ENCODE assay signal across 22 cellular contexts in genomic region chr1:203598736-203599135, GRCh38. TPM values are rescaled to one million over a fixed set of nuclear protein-coding genes. Genes with fewer than 3 reads are reported as not detected.
A peak's percentile ranks its signal among the peaks of the same experiment; 100 is the strongest.
DNase-seq lines count a peak whose midpoint lies in the region; ATAC-seq and TF ChIP-seq lines count a peak whose summit lies in the region.
"Had no signal": no experiment of that assay in that cellular context is flagged by ENCODE, and none has a peak within 500 bp of the region (broad histone marks: within the 10 kb centered on the region; RNA-seq: fewer than 3 reads in every experiment).

No MANE protein-coding gene starts in this region.

- H3K27ac Mint-ChIP-seq in activated CD8-positive, alpha-beta T cell treated with anti-CD3 and anti-CD28 coated beads, Interleukin-2, amount 10 ng/mL, durations not matched to agents 7 days and 5 days, result peak overlapping the region; percentile 60
- H3K27ac Mint-ChIP-seq in activated CD8-positive, alpha-beta T cell treated with anti-CD3 and anti-CD28 coated beads for 36 hours, result no peak overlapping the region
- H3K27ac Mint-ChIP-seq in T-helper 17 cell (peak overlapping the region; percentile 1), progenitor cell of endocrine pancreas (peak overlapping the region; percentile 71)
- no peak overlapping the region for H3K27ac Mint-ChIP-seq in activated T-cell treated with anti-CD3 and anti-CD28 coated beads, Interleukin-2, amount 50 U/mL, for 24 hours
- no peak overlapping the region for H3K27ac Mint-ChIP-seq in activated T-helper 17 cell treated with anti-CD3 and anti-CD28 coated beads, Interleukin-2, amount 50 U/mL, for 72 hours
- H3K27ac Mint-ChIP-seq: activated naive CD4-positive, alpha-beta T cell treated with anti-CD3 and anti-CD28 coated beads, Interleukin-2, amount 10 ng/mL, durations not matched to agents 7 days and 5 days; stimulated activated naive CD8-positive, alpha-beta T cell treated with anti-CD3 and anti-CD28 coated beads, Interleukin-15, Interleukin-2, amounts not matched to agents 100 ng/mL and 50 ng/mL, for 24 hours had no signal

- intact Hi-C loops in activated CD8-positive, alpha-beta T cell treated with anti-CD3 and anti-CD28 coated beads for 36 hours (cut with micrococcal nuclease), result no loop called here

- H3K36me3 Mint-ChIP-seq in activated CD8-positive, alpha-beta T cell treated with anti-CD3 and anti-CD28 coated beads, Interleukin-2, amount 10 ng/mL, durations not matched to agents 7 days and 5 days (ENCODE audit: low read depth), result no peaks in the 10 kb centered on the region
- H3K36me3 Mint-ChIP-seq in activated CD8-positive, alpha-beta T cell treated with anti-CD3 and anti-CD28 coated beads for 36 hours (ENCODE audit: low read depth), result no peaks in the 10 kb centered on the region
- H3K36me3 Mint-ChIP-seq in T-helper 17 cell (ENCODE audit: low read depth), result peaks cover 3% of the 10 kb centered on the region
- H3K36me3 Mint-ChIP-seq in progenitor cell of endocrine pancreas (ENCODE audit: insufficient read depth), result no peaks in the 10 kb centered on the region
- no peaks in the 10 kb centered on the region for H3K36me3 Mint-ChIP-seq in activated T-cell treated with anti-CD3 and anti-CD28 coated beads, Interleukin-2, amount 50 U/mL, for 24 hours (ENCODE audit: low read depth)
- no peaks in the 10 kb centered on the region for H3K36me3 Mint-ChIP-seq in activated T-helper 17 cell treated with anti-CD3 and anti-CD28 coated beads, Interleukin-2, amount 50 U/mL, for 72 hours (ENCODE audit: low read depth)
- H3K36me3 Mint-ChIP-seq: activated naive CD4-positive, alpha-beta T cell treated with anti-CD3 and anti-CD28 coated beads, Interleukin-2, amount 10 ng/mL, durations not matched to agents 7 days and 5 days; T-cell had no signal

- no peaks in the 10 kb centered on the region for H3K9me3 Mint-ChIP-seq in activated CD8-positive, alpha-beta T cell treated with anti-CD3 and anti-CD28 coated beads, Interleukin-2, amount 10 ng/mL, durations not matched to agents 7 days and 5 days (ENCODE audit: insufficient read depth)
- no peaks in the 10 kb centered on the region for H3K9me3 Mint-ChIP-seq in activated CD8-positive, alpha-beta T cell treated with anti-CD3 and anti-CD28 coated beads for 36 hours
- H3K9me3 Mint-ChIP-seq in progenitor cell of endocrine pancreas (ENCODE audit: low read depth), result no peaks in the 10 kb centered on the region
- H3K9me3 Mint-ChIP-seq in activated T-cell treated with anti-CD3 and anti-CD28 coated beads, Interleukin-2, amount 50 U/mL, for 24 hours, result no peaks in the 10 kb centered on the region
- no peaks in the 10 kb centered on the region for H3K9me3 Mint-ChIP-seq in activated T-helper 17 cell treated with anti-CD3 and anti-CD28 coated beads, Interleukin-2, amount 50 U/mL, for 72 hours
- H3K9me3 Mint-ChIP-seq: activated naive CD4-positive, alpha-beta T cell treated with anti-CD3 and anti-CD28 coated beads, Interleukin-2, amount 10 ng/mL, durations not matched to agents 7 days and 5 days; naive B cell; stimulated activated naive CD8-positive, alpha-beta T cell treated with anti-CD3 and anti-CD28 coated beads, Interleukin-15, Interleukin-2, amounts not matched to agents 100 ng/mL and 50 ng/mL, for 24 hours; T-cell had no signal

- CTCF ChIA-PET in activated CD8-positive, alpha-beta T cell treated with anti-CD3 and anti-CD28 coated beads, Interleukin-2, amount 10 ng/mL, durations not matched to agents 7 days and 5 days (lab: Charles Lee), result interaction anchor here (0.8 to 1.9 kb wide), 5 partner anchors 9 to 104 kb away, joined by 3 to 7 read pairs (median 4); partner anchors contain the start of gene ATP2B4
- CTCF ChIA-PET in activated CD8-positive, alpha-beta T cell treated with anti-CD3 and anti-CD28 coated beads for 36 hours (lab: Charles Lee), result interaction anchor here (2.4 kb wide), 1 partner anchor 103 kb away, joined by 14 read pairs; no protein-coding TSS in a partner anchor

- H3K9me3 ChIP-seq in T-helper 17 cell (ENCODE audit: control insufficient read depth, low read length, poor library complexity, severe bottlenecking), result no peaks in the 10 kb centered on the region
- H3K9me3 ChIP-seq: thoracic aorta had no signal

- DNase-seq in activated CD8-positive, alpha-beta T cell treated with anti-CD3 and anti-CD28 coated beads, Interleukin-2, amount 10 ng/mL, durations not matched to agents 7 days and 5 days, result no peak
- DNase-seq in activated CD8-positive, alpha-beta T cell treated with anti-CD3 and anti-CD28 coated beads for 36 hours, result no peak
- DNase-seq in T-helper 17 cell (no peak), iPS-NIHi11 (ENCODE audit: low spot score) (peak; percentile 56), progenitor cell of endocrine pancreas (ENCODE audit: low spot score, unreplicated experiment) (no peak)
- no peak for DNase-seq in activated T-cell treated with anti-CD3 and anti-CD28 coated beads, Interleukin-2, amount 50 U/mL, for 24 hours
- no peak for DNase-seq in effector CD4-positive, alpha-beta T cell
- DNase-seq: activated CD4-positive, alpha-beta T cell treated with anti-CD3 and anti-CD28 coated beads, Interleukin-2, amount 50 U/mL, for 4 hours; activated naive CD4-positive, alpha-beta T cell treated with anti-CD3 and anti-CD28 coated beads, Interleukin-2, amount 10 ng/mL, durations not matched to agents 7 days and 5 days; anterior cingulate cortex; DMS79; effector memory CD4-positive, alpha-beta T cell; GOT3; islet precursor cell; naive B cell; NCI-H1048; NCI-H446 treated with DMSO at 0.1 percent for 48 hours; T-cell had no signal

- no peak for TF ChIP-seq CTCF in activated CD8-positive, alpha-beta T cell treated with anti-CD3 and anti-CD28 coated beads for 36 hours (IDR thresholded peaks at IDR 0.05)
- no peak for TF ChIP-seq CTCF in progenitor cell of endocrine pancreas (IDR thresholded peaks at IDR 0.05; ENCODE audit: unreplicated experiment)

- peaks cover 31% of the 10 kb centered on the region for H3K4me1 Mint-ChIP-seq in activated CD8-positive, alpha-beta T cell treated with anti-CD3 and anti-CD28 coated beads, Interleukin-2, amount 10 ng/mL, durations not matched to agents 7 days and 5 days (ENCODE audit: low read depth)
- H3K4me1 Mint-ChIP-seq in activated CD8-positive, alpha-beta T cell treated with anti-CD3 and anti-CD28 coated beads for 36 hours (ENCODE audit: low read depth), result peaks cover 6% of the 10 kb centered on the region
- H3K4me1 Mint-ChIP-seq in T-helper 17 cell (peaks cover 19% of the 10 kb centered on the region), progenitor cell of endocrine pancreas (ENCODE audit: low read depth) (peaks cover 5% of the 10 kb centered on the region)
- peaks cover 11% of the 10 kb centered on the region for H3K4me1 Mint-ChIP-seq in activated T-cell treated with anti-CD3 and anti-CD28 coated beads, Interleukin-2, amount 50 U/mL, for 24 hours (ENCODE audit: low read depth)
- peaks cover 14% of the 10 kb centered on the region for H3K4me1 Mint-ChIP-seq in activated T-helper 17 cell treated with anti-CD3 and anti-CD28 coated beads, Interleukin-2, amount 50 U/mL, for 72 hours

- no peak overlapping the region for H3K4me3 Mint-ChIP-seq in activated CD8-positive, alpha-beta T cell treated with anti-CD3 and anti-CD28 coated beads, Interleukin-2, amount 10 ng/mL, durations not matched to agents 7 days and 5 days
- no peak overlapping the region for H3K4me3 Mint-ChIP-seq in activated CD8-positive, alpha-beta T cell treated with anti-CD3 and anti-CD28 coated beads for 36 hours
- H3K4me3 Mint-ChIP-seq in T-helper 17 cell (no peak overlapping the region), progenitor cell of endocrine pancreas (ENCODE audit: low read depth) (no peak overlapping the region)
- H3K4me3 Mint-ChIP-seq in activated T-cell treated with anti-CD3 and anti-CD28 coated beads, Interleukin-2, amount 50 U/mL, for 24 hours, result no peak overlapping the region
- H3K4me3 Mint-ChIP-seq in activated T-helper 17 cell treated with anti-CD3 and anti-CD28 coated beads, Interleukin-2, amount 50 U/mL, for 72 hours, result no peak overlapping the region
- H3K4me3 Mint-ChIP-seq: activated naive CD4-positive, alpha-beta T cell treated with anti-CD3 and anti-CD28 coated beads, Interleukin-2, amount 10 ng/mL, durations not matched to agents 7 days and 5 days; stimulated activated naive CD8-positive, alpha-beta T cell treated with anti-CD3 and anti-CD28 coated beads, Interleukin-15, Interleukin-2, amounts not matched to agents 100 ng/mL and 50 ng/mL, for 24 hours; T-cell had no signal

- POLR2A ChIA-PET in activated CD8-positive, alpha-beta T cell treated with anti-CD3 and anti-CD28 coated beads, Interleukin-2, amount 10 ng/mL, durations not matched to agents 7 days and 5 days (lab: Charles Lee), result no interaction called here
- POLR2A ChIA-PET in activated CD8-positive, alpha-beta T cell treated with anti-CD3 and anti-CD28 coated beads for 36 hours (lab: Charles Lee), result interaction anchor here (0.8 kb wide), 1 partner anchor 8 kb away, joined by 3 read pairs; no protein-coding TSS in a partner anchor

- ATAC-seq in activated CD8-positive, alpha-beta T cell treated with anti-CD3 and anti-CD28 coated beads, Interleukin-2, amount 10 ng/mL, durations not matched to agents 7 days and 5 days, result no peak
- no peak for ATAC-seq in activated CD8-positive, alpha-beta T cell treated with anti-CD3 and anti-CD28 coated beads for 36 hours
- no peak for ATAC-seq in T-helper 17 cell
- ATAC-seq in activated T-helper 17 cell treated with anti-CD3 and anti-CD28 coated beads, Interleukin-2, amount 50 U/mL, for 72 hours (replicated peaks), result no peak
- ATAC-seq: activated CD4-positive, CD25-positive, alpha-beta regulatory T cell treated with anti-CD3 and anti-CD28 coated beads, Interleukin-2, amount 50 U/mL, for 24 hours; T-cell had no signal

- H3K27me3 Mint-ChIP-seq in activated CD8-positive, alpha-beta T cell treated with anti-CD3 and anti-CD28 coated beads, Interleukin-2, amount 10 ng/mL, durations not matched to agents 7 days and 5 days (ENCODE audit: low read depth), result peaks cover 4% of the 10 kb centered on the region
- no peaks in the 10 kb centered on the region for H3K27me3 Mint-ChIP-seq in activated CD8-positive, alpha-beta T cell treated with anti-CD3 and anti-CD28 coated beads for 36 hours
- H3K27me3 Mint-ChIP-seq in T-helper 17 cell (no peaks in the 10 kb centered on the region), progenitor cell of endocrine pancreas (peaks cover 22% of the 10 kb centered on the region)
- no peaks in the 10 kb centered on the region for H3K27me3 Mint-ChIP-seq in activated T-cell treated with anti-CD3 and anti-CD28 coated beads, Interleukin-2, amount 50 U/mL, for 24 hours
- H3K27me3 Mint-ChIP-seq in activated T-helper 17 cell treated with anti-CD3 and anti-CD28 coated beads, Interleukin-2, amount 50 U/mL, for 72 hours, result no peaks in the 10 kb centered on the region
- H3K27me3 Mint-ChIP-seq: stimulated activated naive CD8-positive, alpha-beta T cell treated with anti-CD3 and anti-CD28 coated beads, Interleukin-15, Interleukin-2, amounts not matched to agents 100 ng/mL and 50 ng/mL, for 24 hours had no signal

RNA-seq across cellular contexts. Expression of gene ATP2B4, which starts 27.9 kb away (rescaled TPM):
- total RNA-seq in activated CD8-positive, alpha-beta T cell treated with anti-CD3 and anti-CD28 coated beads, Interleukin-2, amount 10 ng/mL, durations not matched to agents 7 days and 5 days, result 10 to 100 TPM; 65.0 to 65.1 TPM
- total RNA-seq in activated CD8-positive, alpha-beta T cell treated with anti-CD3 and anti-CD28 coated beads for 36 hours, result 10 to 100 TPM; 12.0 to 15.9 TPM
- 10 to 100 TPM; 92.5 to 99.2 TPM for total RNA-seq in T-helper 17 cell
- 39.2 and 40.8 TPM in 2 replicates for total RNA-seq in progenitor cell of endocrine pancreas
- total RNA-seq in activated T-helper 17 cell treated with anti-CD3 and anti-CD28 coated beads, Interleukin-2, amount 50 U/mL, for 72 hours, result 100 to 1,000 TPM; 101 TPM

Comparison
In these comparisons a context has a peak if more than half of its experiments do, and no peak if none do; other contexts are left out.
1. H3K27ac Mint-ChIP-seq: peak in activated CD8-positive, alpha-beta T cell treated with anti-CD3 and anti-CD28 coated beads, Interleukin-2, amount 10 ng/mL, durations not matched to agents 7 days and 5 days (single experiment), T-helper 17 cell (single experiment) and progenitor cell of endocrine pancreas (single experiment); none in activated CD8-positive, alpha-beta T cell treated with anti-CD3 and anti-CD28 coated beads for 36 hours (single experiment), activated T-cell treated with anti-CD3 and anti-CD28 coated beads, Interleukin-2, amount 50 U/mL, for 24 hours (single experiment) and activated T-helper 17 cell treated with anti-CD3 and anti-CD28 coated beads, Interleukin-2, amount 50 U/mL, for 72 hours (single experiment).